Comparison of ENCODE assay signal across 1 cellular context in the genomic region with DNA sequence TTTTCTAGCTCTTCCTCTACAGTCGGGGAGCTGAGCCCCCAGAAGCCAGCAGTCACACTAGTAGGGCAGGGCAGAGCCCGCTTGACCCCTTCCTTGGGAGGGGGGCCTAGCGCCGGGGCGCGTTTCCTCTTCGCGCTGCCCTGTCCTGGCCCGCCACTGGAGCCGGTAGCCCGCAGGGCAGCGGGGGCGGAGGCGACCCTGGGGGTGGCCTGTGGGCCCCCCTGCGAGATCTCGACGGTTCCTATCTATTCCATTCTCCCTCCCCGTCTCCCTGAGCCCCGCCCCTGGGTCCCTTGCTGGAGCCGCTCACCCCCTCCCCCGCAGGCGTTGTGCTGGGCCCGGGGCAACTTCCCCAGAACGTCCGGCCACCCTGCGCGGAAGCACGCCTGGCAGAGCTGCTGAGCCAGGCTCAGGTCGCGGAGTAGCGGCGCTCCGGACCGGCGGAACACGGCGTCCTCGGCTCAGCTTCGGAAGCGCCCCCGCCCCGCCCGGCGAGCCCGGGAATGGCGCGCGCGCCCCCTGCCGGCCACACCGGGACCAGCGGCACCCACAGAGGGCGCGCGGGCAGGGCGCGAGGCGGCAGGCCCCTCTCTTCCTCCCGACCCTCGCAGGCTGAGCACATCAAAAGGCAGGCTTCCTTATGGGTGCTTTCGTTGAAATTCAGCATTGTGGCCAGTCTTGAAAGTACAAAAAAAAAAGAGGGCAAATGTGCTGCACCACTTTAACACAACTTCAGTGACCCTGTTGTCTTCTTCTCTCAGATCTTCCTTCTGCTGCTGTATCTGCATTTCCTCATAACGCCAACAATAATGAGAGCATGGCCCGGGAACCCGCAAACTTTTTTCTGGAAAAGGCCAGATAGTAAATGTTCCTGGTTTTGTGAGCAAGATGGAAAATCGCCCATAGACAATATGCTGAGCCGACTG.
TF ChIP-seq lines count a peak whose summit lies in the region.

No MANE protein-coding gene starts in this region.

TF ChIP-seq in GM12878, 131 proteins besides CTCF, POLR2A, EP300 and RAD21 (continued from another document and continues in another):
- no peak for TF ChIP-seq TCF3 (IDR thresholded peaks at IDR 0.05; ENCODE audit: borderline replicate concordance, insufficient read depth, low read depth, low read length)
- TF ChIP-seq, protein P1, sequence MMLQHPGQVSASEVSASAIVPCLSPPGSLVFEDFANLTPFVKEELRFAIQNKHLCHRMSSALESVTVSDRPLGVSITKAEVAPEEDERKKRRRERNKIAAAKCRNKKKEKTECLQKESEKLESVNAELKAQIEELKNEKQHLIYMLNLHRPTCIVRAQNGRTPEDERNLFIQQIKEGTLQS (IDR thresholded peaks at IDR 0.05; ENCODE audit: borderline replicate concordance, extremely low read depth, low read depth, low read length): no peak
- TF ChIP-seq CREM (IDR thresholded peaks at IDR 0.05; ENCODE audit: low read depth): no peak
- no peak for TF ChIP-seq ZBED1 (IDR thresholded peaks at IDR 0.05; ENCODE audit: borderline replicate concordance)
- TF ChIP-seq SRF (IDR thresholded peaks at IDR 0.05; ENCODE audit: low read depth in 2 of 2, low read length in 2 of 2): no peak
- TF ChIP-seq IKZF2 (IDR thresholded peaks at IDR 0.05): no peak
- TF ChIP-seq, protein P2, sequence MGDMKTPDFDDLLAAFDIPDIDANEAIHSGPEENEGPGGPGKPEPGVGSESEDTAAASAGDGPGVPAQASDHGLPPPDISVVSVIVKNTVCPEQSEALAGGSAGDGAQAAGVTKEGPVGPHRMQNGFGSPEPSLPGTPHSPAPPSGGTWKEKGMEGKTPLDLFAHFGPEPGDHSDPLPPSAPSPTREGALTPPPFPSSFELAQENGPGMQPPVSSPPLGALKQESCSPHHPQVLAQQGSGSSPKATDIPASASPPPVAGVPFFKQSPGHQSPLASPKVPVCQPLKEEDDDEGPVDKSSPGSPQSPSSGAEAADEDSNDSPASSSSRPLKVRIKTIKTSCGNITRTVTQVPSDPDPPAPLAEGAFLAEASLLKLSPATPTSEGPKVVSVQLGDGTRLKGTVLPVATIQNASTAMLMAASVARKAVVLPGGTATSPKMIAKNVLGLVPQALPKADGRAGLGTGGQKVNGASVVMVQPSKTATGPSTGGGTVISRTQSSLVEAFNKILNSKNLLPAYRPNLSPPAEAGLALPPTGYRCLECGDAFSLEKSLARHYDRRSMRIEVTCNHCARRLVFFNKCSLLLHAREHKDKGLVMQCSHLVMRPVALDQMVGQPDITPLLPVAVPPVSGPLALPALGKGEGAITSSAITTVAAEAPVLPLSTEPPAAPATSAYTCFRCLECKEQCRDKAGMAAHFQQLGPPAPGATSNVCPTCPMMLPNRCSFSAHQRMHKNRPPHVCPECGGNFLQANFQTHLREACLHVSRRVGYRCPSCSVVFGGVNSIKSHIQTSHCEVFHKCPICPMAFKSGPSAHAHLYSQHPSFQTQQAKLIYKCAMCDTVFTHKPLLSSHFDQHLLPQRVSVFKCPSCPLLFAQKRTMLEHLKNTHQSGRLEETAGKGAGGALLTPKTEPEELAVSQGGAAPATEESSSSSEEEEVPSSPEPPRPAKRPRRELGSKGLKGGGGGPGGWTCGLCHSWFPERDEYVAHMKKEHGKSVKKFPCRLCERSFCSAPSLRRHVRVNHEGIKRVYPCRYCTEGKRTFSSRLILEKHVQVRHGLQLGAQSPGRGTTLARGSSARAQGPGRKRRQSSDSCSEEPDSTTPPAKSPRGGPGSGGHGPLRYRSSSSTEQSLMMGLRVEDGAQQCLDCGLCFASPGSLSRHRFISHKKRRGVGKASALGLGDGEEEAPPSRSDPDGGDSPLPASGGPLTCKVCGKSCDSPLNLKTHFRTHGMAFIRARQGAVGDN (IDR thresholded peaks at IDR 0.05): 0 out of 2 replicates have a peak, but pooled peaks have one; percentile 26
- no peak for TF ChIP-seq RAD51 (IDR thresholded peaks at IDR 0.05)
- TF ChIP-seq NR2C1 (IDR thresholded peaks at IDR 0.05): no peak
- TF ChIP-seq TARDBP (IDR thresholded peaks at IDR 0.05; ENCODE audit: borderline replicate concordance): no peak
- no peak for TF ChIP-seq CHD1 (IDR thresholded peaks at IDR 0.05; ENCODE audit: low read depth, low read length)
- no peak for TF ChIP-seq RCOR1 (conservative IDR thresholded peaks at IDR 0.05; ENCODE audit: low read depth, low read length)
- TF ChIP-seq PML (IDR thresholded peaks at IDR 0.05; ENCODE audit: low read length): no peak
- TF ChIP-seq ETV6 (conservative IDR thresholded peaks at IDR 0.05 in 1 of 2, IDR thresholded peaks at IDR 0.05 in 1 of 2; ENCODE audit: borderline replicate concordance in 1 of 2, low read depth in 1 of 2): no peak
- TF ChIP-seq DPF2 (IDR thresholded peaks at IDR 0.05): peak; percentile 69
- TF ChIP-seq ZNF24 (IDR thresholded peaks at IDR 0.05): peak; percentile 26; the same call in 1 of the 2 replicates
- no peak for TF ChIP-seq CBX5 (IDR thresholded peaks at IDR 0.05; ENCODE audit: low read depth)
- TF ChIP-seq POLR2AphosphoS5 (IDR thresholded peaks at IDR 0.05; ENCODE audit: low read length): no peak
- TF ChIP-seq, protein P3, sequence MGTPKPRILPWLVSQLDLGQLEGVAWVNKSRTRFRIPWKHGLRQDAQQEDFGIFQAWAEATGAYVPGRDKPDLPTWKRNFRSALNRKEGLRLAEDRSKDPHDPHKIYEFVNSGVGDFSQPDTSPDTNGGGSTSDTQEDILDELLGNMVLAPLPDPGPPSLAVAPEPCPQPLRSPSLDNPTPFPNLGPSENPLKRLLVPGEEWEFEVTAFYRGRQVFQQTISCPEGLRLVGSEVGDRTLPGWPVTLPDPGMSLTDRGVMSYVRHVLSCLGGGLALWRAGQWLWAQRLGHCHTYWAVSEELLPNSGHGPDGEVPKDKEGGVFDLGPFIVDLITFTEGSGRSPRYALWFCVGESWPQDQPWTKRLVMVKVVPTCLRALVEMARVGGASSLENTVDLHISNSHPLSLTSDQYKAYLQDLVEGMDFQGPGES (IDR thresholded peaks at IDR 0.05): no peak
- TF ChIP-seq SMAD5 (IDR thresholded peaks at IDR 0.05; ENCODE audit: low read depth): no peak
- peak; percentile 33; the same call in 1 of the 2 replicates for TF ChIP-seq NR2F1 (conservative IDR thresholded peaks at IDR 0.05)
- TF ChIP-seq, protein P4, sequence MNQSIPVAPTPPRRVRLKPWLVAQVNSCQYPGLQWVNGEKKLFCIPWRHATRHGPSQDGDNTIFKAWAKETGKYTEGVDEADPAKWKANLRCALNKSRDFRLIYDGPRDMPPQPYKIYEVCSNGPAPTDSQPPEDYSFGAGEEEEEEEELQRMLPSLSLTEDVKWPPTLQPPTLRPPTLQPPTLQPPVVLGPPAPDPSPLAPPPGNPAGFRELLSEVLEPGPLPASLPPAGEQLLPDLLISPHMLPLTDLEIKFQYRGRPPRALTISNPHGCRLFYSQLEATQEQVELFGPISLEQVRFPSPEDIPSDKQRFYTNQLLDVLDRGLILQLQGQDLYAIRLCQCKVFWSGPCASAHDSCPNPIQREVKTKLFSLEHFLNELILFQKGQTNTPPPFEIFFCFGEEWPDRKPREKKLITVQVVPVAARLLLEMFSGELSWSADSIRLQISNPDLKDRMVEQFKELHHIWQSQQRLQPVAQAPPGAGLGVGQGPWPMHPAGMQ (IDR thresholded peaks at IDR 0.05; ENCODE audit: borderline replicate concordance): no peak
- TF ChIP-seq, protein P5, sequence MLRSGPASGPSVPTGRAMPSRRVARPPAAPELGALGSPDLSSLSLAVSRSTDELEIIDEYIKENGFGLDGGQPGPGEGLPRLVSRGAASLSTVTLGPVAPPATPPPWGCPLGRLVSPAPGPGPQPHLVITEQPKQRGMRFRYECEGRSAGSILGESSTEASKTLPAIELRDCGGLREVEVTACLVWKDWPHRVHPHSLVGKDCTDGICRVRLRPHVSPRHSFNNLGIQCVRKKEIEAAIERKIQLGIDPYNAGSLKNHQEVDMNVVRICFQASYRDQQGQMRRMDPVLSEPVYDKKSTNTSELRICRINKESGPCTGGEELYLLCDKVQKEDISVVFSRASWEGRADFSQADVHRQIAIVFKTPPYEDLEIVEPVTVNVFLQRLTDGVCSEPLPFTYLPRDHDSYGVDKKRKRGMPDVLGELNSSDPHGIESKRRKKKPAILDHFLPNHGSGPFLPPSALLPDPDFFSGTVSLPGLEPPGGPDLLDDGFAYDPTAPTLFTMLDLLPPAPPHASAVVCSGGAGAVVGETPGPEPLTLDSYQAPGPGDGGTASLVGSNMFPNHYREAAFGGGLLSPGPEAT (IDR thresholded peaks at IDR 0.05; ENCODE audit: low read depth): no peak
- TF ChIP-seq ZSCAN29 (IDR thresholded peaks at IDR 0.05): no peak; the same call in 1 of the 2 replicates
- no peak for TF ChIP-seq MTA3 (IDR thresholded peaks at IDR 0.05; ENCODE audit: borderline replicate concordance, low read length)
- TF ChIP-seq, protein P6, sequence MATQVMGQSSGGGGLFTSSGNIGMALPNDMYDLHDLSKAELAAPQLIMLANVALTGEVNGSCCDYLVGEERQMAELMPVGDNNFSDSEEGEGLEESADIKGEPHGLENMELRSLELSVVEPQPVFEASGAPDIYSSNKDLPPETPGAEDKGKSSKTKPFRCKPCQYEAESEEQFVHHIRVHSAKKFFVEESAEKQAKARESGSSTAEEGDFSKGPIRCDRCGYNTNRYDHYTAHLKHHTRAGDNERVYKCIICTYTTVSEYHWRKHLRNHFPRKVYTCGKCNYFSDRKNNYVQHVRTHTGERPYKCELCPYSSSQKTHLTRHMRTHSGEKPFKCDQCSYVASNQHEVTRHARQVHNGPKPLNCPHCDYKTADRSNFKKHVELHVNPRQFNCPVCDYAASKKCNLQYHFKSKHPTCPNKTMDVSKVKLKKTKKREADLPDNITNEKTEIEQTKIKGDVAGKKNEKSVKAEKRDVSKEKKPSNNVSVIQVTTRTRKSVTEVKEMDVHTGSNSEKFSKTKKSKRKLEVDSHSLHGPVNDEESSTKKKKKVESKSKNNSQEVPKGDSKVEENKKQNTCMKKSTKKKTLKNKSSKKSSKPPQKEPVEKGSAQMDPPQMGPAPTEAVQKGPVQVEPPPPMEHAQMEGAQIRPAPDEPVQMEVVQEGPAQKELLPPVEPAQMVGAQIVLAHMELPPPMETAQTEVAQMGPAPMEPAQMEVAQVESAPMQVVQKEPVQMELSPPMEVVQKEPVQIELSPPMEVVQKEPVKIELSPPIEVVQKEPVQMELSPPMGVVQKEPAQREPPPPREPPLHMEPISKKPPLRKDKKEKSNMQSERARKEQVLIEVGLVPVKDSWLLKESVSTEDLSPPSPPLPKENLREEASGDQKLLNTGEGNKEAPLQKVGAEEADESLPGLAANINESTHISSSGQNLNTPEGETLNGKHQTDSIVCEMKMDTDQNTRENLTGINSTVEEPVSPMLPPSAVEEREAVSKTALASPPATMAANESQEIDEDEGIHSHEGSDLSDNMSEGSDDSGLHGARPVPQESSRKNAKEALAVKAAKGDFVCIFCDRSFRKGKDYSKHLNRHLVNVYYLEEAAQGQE (IDR thresholded peaks at IDR 0.05; ENCODE audit: low read depth, low read length): no peak
- no peak for TF ChIP-seq NR2C2 (IDR thresholded peaks at IDR 0.05; ENCODE audit: borderline replicate concordance, control insufficient read depth, insufficient read length, low read depth)
- TF ChIP-seq, protein P7, sequence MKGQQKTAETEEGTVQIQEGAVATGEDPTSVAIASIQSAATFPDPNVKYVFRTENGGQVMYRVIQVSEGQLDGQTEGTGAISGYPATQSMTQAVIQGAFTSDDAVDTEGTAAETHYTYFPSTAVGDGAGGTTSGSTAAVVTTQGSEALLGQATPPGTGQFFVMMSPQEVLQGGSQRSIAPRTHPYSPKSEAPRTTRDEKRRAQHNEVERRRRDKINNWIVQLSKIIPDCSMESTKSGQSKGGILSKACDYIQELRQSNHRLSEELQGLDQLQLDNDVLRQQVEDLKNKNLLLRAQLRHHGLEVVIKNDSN (IDR thresholded peaks at IDR 0.05; ENCODE audit: borderline replicate concordance, extremely low read length, insufficient read depth, low read depth, low read length): no peak
- no peak for TF ChIP-seq ZNF217 (IDR thresholded peaks at IDR 0.05)
- TF ChIP-seq TBL1XR1 (IDR thresholded peaks at IDR 0.05; ENCODE audit: low read depth, low read length): no peak
- TF ChIP-seq SIX5 (IDR thresholded peaks at IDR 0.05; ENCODE audit: low read depth, low read length, severe bottlenecking): no peak
- TF ChIP-seq WRNIP1 (IDR thresholded peaks at IDR 0.05; ENCODE audit: borderline replicate concordance, low read depth, low read length): no peak
- no peak for TF ChIP-seq MEF2A (IDR thresholded peaks at IDR 0.05; ENCODE audit: insufficient read depth, low read depth, low read length)
- no peak for TF ChIP-seq NBN (IDR thresholded peaks at IDR 0.05)
- no peak for TF ChIP-seq JUNB (IDR thresholded peaks at IDR 0.05)
- TF ChIP-seq MEF2B (IDR thresholded peaks at IDR 0.05; ENCODE audit: partially characterized antibody, poor library complexity, severe bottlenecking): no peak
- no peak for TF ChIP-seq FOXK2 (IDR thresholded peaks at IDR 0.05)
- no peak for TF ChIP-seq EGR1 (IDR thresholded peaks at IDR 0.05; ENCODE audit: borderline replicate concordance in 1 of 2, low read depth in 2 of 2, low read length in 2 of 2)
- TF ChIP-seq KAT2A (conservative IDR thresholded peaks at IDR 0.05; ENCODE audit: control insufficient read depth, low read depth, low read length): no peak
- TF ChIP-seq, protein P8, sequence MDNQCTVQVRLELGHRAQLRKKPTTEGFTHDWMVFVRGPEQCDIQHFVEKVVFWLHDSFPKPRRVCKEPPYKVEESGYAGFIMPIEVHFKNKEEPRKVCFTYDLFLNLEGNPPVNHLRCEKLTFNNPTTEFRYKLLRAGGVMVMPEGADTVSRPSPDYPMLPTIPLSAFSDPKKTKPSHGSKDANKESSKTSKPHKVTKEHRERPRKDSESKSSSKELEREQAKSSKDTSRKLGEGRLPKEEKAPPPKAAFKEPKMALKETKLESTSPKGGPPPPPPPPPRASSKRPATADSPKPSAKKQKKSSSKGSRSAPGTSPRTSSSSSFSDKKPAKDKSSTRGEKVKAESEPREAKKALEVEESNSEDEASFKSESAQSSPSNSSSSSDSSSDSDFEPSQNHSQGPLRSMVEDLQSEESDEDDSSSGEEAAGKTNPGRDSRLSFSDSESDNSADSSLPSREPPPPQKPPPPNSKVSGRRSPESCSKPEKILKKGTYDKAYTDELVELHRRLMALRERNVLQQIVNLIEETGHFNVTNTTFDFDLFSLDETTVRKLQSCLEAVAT (IDR thresholded peaks at IDR 0.05): no peak
- TF ChIP-seq EED (IDR thresholded peaks at IDR 0.05; ENCODE audit: low read depth): no peak
- TF ChIP-seq FOS (IDR thresholded peaks at IDR 0.05; ENCODE audit: borderline replicate concordance, extremely low read depth, insufficient read length): no peak
- peak; percentile 63 for TF ChIP-seq IKZF1 (conservative IDR thresholded peaks at IDR 0.05)
- TF ChIP-seq HDGF (IDR thresholded peaks at IDR 0.05): no peak
- no peak for TF ChIP-seq HDAC6 (IDR thresholded peaks at IDR 0.05; ENCODE audit: unreplicated experiment)
- TF ChIP-seq, protein P9, sequence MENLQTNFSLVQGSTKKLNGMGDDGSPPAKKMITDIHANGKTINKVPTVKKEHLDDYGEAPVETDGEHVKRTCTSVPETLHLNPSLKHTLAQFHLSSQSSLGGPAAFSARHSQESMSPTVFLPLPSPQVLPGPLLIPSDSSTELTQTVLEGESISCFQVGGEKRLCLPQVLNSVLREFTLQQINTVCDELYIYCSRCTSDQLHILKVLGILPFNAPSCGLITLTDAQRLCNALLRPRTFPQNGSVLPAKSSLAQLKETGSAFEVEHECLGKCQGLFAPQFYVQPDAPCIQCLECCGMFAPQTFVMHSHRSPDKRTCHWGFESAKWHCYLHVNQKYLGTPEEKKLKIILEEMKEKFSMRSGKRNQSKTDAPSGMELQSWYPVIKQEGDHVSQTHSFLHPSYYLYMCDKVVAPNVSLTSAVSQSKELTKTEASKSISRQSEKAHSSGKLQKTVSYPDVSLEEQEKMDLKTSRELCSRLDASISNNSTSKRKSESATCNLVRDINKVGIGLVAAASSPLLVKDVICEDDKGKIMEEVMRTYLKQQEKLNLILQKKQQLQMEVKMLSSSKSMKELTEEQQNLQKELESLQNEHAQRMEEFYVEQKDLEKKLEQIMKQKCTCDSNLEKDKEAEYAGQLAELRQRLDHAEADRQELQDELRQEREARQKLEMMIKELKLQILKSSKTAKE (IDR thresholded peaks at IDR 0.05; ENCODE audit: low read depth, poor library complexity, severe bottlenecking): no peak
- TF ChIP-seq SUZ12 (IDR thresholded peaks at IDR 0.05; ENCODE audit: unreplicated experiment): no peak
